Comparison of ENCODE assay signal across 1 cellular context in genomic region chr2:187566712-187567111, GRCh38.
TF ChIP-seq lines count a peak whose summit lies in the region.

No MANE protein-coding gene starts in this region.

TF ChIP-seq in H1, 55 proteins besides CTCF, POLR2A, EP300 and RAD21 (continued from another document):
- no peak for TF ChIP-seq ATF3 (IDR thresholded peaks at IDR 0.05; ENCODE audit: insufficient read depth, low read depth, low read length)
- no peak for TF ChIP-seq ASH2L (IDR thresholded peaks at IDR 0.05; ENCODE audit: low read length)
- no peak for TF ChIP-seq KDM1A (IDR thresholded peaks at IDR 0.05; ENCODE audit: borderline replicate concordance, low read length)
- TF ChIP-seq POLR2AphosphoS5 (IDR thresholded peaks at IDR 0.05; ENCODE audit: low read depth, low read length): no peak
- no peak for TF ChIP-seq RXRA (IDR thresholded peaks at IDR 0.05; ENCODE audit: insufficient read depth, low read depth, low read length)
- TF ChIP-seq TAF1 (IDR thresholded peaks at IDR 0.05; ENCODE audit: low read depth, low read length): no peak
